2 cellular contexts compared by ENCODE assay signal in genomic region chr14:49966304-49966809, GRCh38.
TF ChIP-seq lines count a peak whose summit lies in the region.

No MANE protein-coding gene starts in this region.

TF ChIP-seq in IMR-90, 13 proteins besides CTCF, POLR2A, EP300 and RAD21 (continued from another document):
- TF ChIP-seq RFX5 (IDR thresholded peaks at IDR 0.05; ENCODE audit: low read depth, low read length) (no peak), USF2 (IDR thresholded peaks at IDR 0.05; ENCODE audit: low read depth, low read length) (no peak), RCOR1 (IDR thresholded peaks at IDR 0.05; ENCODE audit: insufficient replicate concordance, low read length) (no peak), BHLHE40 (IDR thresholded peaks at IDR 0.05; ENCODE audit: low read depth, low read length) (no peak), NFE2L2 (IDR thresholded peaks at IDR 0.05; ENCODE audit: low read depth, low read length) (no peak), ELK1 (IDR thresholded peaks at IDR 0.05; ENCODE audit: borderline replicate concordance, low read depth, low read length) (no peak)
TF ChIP-seq in IMR-90: peak in this region for 0.

TF ChIP-seq in HepG2, 621 proteins besides CTCF, POLR2A, EP300 and RAD21 (continued from another document and continues in another):
- TF ChIP-seq FOXK2 (IDR thresholded peaks at IDR 0.05), result no peak
- TF ChIP-seq ZFP1 (CRISPR knock-in tag; IDR thresholded peaks at IDR 0.05), result 0 out of 2 replicates have a peak, but pooled peaks have one; percentile 63
- no peak for TF ChIP-seq ATF1 (CRISPR knock-in tag; IDR thresholded peaks at IDR 0.05)
- TF ChIP-seq ELF3 (CRISPR knock-in tag; IDR thresholded peaks at IDR 0.05), result no peak
- TF ChIP-seq KLF11 (CRISPR knock-in tag; IDR thresholded peaks at IDR 0.05), result no peak
- no peak for TF ChIP-seq ZSCAN29 (CRISPR knock-in tag; conservative IDR thresholded peaks at IDR 0.05)
- TF ChIP-seq ZNF772 (CRISPR knock-in tag; IDR thresholded peaks at IDR 0.05), result no peak
- TF ChIP-seq CENPT (CRISPR knock-in tag; IDR thresholded peaks at IDR 0.05; ENCODE audit: low read depth), result no peak
- TF ChIP-seq SMAD3 (CRISPR knock-in tag; IDR thresholded peaks at IDR 0.05), result 0 out of 2 replicates have a peak, but pooled peaks have one; percentile 16
- TF ChIP-seq TBP (CRISPR knock-in tag; IDR thresholded peaks at IDR 0.05), result no peak
- no peak for TF ChIP-seq KDM5A (IDR thresholded peaks at IDR 0.05; ENCODE audit: borderline replicate concordance, low read length)
- no peak for TF ChIP-seq ZBTB4 (CRISPR knock-in tag; IDR thresholded peaks at IDR 0.05; ENCODE audit: borderline replicate concordance)
- peak; percentile 27; the same call in 1 of the 2 replicates for TF ChIP-seq PPARG (CRISPR knock-in tag; conservative IDR thresholded peaks at IDR 0.05)
- peak; percentile 59 for TF ChIP-seq DMAP1 (CRISPR knock-in tag; IDR thresholded peaks at IDR 0.05)
- TF ChIP-seq ZKSCAN1 (IDR thresholded peaks at IDR 0.05; ENCODE audit: low read length), result no peak
- 0 out of 2 replicates have a peak, but pooled peaks have one; percentile 20 for TF ChIP-seq ZMAT3 (CRISPR knock-in tag; conservative IDR thresholded peaks at IDR 0.05)
- TF ChIP-seq ZNF574 (CRISPR knock-in tag; IDR thresholded peaks at IDR 0.05), result peak; percentile 44; the same call in 1 of the 2 replicates
- no peak for TF ChIP-seq MTERF4 (CRISPR knock-in tag; IDR thresholded peaks at IDR 0.05)
- TF ChIP-seq PLRG1 (conservative IDR thresholded peaks at IDR 0.05), result no peak
- TF ChIP-seq NAIF1 (CRISPR knock-in tag; IDR thresholded peaks at IDR 0.05; ENCODE audit: borderline replicate concordance), result no peak
- TF ChIP-seq REPIN1 (CRISPR knock-in tag; IDR thresholded peaks at IDR 0.05; ENCODE audit: borderline replicate concordance, low read depth), result 0 out of 2 replicates have a peak, but pooled peaks have one; percentile 44
- TF ChIP-seq BCLAF1 (IDR thresholded peaks at IDR 0.05), result no peak
- peak; percentile 70; the same call in 1 of the 2 replicates for TF ChIP-seq IKZF5 (CRISPR knock-in tag; IDR thresholded peaks at IDR 0.05)
- no peak for TF ChIP-seq ZFP36L1 (CRISPR knock-in tag; IDR thresholded peaks at IDR 0.05)
- no peak for TF ChIP-seq ZNF430 (CRISPR knock-in tag; IDR thresholded peaks at IDR 0.05)
- TF ChIP-seq IRX3 (CRISPR knock-in tag; IDR thresholded peaks at IDR 0.05; ENCODE audit: borderline replicate concordance, low read depth), result no peak
- TF ChIP-seq ZNF337 (CRISPR knock-in tag; IDR thresholded peaks at IDR 0.05; ENCODE audit: borderline replicate concordance, low read depth), result no peak
- peak; percentile 50; the same call in 1 of the 2 replicates for TF ChIP-seq ZMYM4 (CRISPR knock-in tag; IDR thresholded peaks at IDR 0.05)
- TF ChIP-seq ZNF232 (CRISPR knock-in tag; IDR thresholded peaks at IDR 0.05; ENCODE audit: borderline replicate concordance), result no peak
- no peak for TF ChIP-seq THAP8 (CRISPR knock-in tag; IDR thresholded peaks at IDR 0.05; ENCODE audit: borderline replicate concordance)
- peak; percentile 64; the same call in 1 of the 2 replicates for TF ChIP-seq KAT8 (CRISPR knock-in tag; IDR thresholded peaks at IDR 0.05)
- TF ChIP-seq NR0B2 (CRISPR knock-in tag; IDR thresholded peaks at IDR 0.05), result no peak
- TF ChIP-seq ZNF761 (CRISPR knock-in tag; conservative IDR thresholded peaks at IDR 0.05), result no peak
- TF ChIP-seq AGO2 (optimal IDR thresholded peaks at IDR 0.05; ENCODE audit: low read depth, low read length), result no peak
- TF ChIP-seq ZFP36L2 (CRISPR knock-in tag; IDR thresholded peaks at IDR 0.05), result no peak
- TF ChIP-seq ZNF205 (CRISPR knock-in tag; IDR thresholded peaks at IDR 0.05), result no peak
- TF ChIP-seq E2F2 (CRISPR knock-in tag; IDR thresholded peaks at IDR 0.05; ENCODE audit: borderline replicate concordance), result no peak
- peak; percentile 62 for TF ChIP-seq CEBPG (CRISPR knock-in tag; IDR thresholded peaks at IDR 0.05)
- TF ChIP-seq SKIL (CRISPR knock-in tag; IDR thresholded peaks at IDR 0.05; ENCODE audit: borderline replicate concordance), result no peak
- TF ChIP-seq ZNF251 (CRISPR knock-in tag; IDR thresholded peaks at IDR 0.05), result no peak
- 0 out of 2 replicates have a peak, but pooled peaks have one; percentile 15 for TF ChIP-seq PITX1 (CRISPR knock-in tag; IDR thresholded peaks at IDR 0.05)
- 0 out of 2 replicates have a peak, but pooled peaks have one; percentile 37 for TF ChIP-seq YEATS2 (CRISPR knock-in tag; IDR thresholded peaks at IDR 0.05; ENCODE audit: borderline replicate concordance)
- TF ChIP-seq MTF2 (CRISPR knock-in tag; IDR thresholded peaks at IDR 0.05; ENCODE audit: borderline replicate concordance), result no peak
